9 cellular contexts compared by ENCODE assay signal in the genomic region with DNA sequence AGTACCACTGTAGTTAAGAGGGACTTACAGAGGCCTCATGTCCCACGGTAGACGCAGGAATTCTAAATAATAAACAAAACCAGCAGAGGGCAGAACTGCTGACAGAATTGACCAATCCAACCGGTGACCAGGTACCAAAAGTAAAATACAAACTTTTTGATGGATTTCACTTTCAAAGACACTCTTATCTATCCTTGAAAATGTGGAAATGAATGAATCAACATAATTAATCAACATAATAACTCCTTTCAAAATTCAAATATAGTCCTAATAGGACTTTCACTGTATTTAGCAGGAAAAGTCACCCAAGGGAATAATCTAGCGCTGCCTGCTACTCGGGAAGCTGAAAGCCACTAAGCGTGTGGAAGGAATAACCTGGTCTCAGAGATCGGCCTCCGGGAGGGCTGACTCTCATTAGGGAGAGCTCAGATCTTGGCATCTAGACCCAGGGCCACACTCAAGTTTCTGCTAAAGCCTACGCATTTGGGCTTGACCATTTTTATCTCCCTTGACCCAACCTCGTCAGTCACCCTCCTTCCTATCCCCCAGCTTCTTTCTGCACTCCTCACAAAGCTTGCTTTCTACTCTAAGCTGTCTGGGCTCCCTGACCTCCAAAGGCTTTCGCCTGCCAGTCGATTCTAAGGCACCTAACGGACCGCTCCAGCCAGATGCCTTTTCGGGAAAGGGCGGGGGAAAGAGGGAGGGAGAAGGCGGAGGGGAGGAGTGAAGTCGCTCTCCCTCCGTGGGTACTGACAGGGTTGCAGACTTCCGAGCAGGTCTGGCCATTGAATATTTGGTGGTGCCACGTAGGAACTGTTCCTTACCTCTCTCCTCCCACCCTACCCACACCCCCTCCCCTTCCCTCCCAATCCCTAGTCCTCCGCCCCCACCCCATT. TPM values are rescaled to one million over a fixed set of nuclear protein-coding genes. Genes with fewer than 3 reads are reported as not detected.
DNase-seq lines count a peak whose midpoint lies in the region; ATAC-seq, FAIRE-seq and TF ChIP-seq lines count a peak whose summit lies in the region.
"Had no signal": no experiment of that assay in that cellular context is flagged by ENCODE, and none has a peak within 500 bp of the region (broad histone marks: within the 10 kb centered on the region; RNA-seq: fewer than 3 reads in every experiment).

No MANE protein-coding gene starts in this region.

- H3K36me3 ChIP-seq in GM12878 (ENCODE audit: control insufficient read depth in 2 of 2, insufficient read depth in 2 of 2, low read length in 1 of 2): no peaks in the 10 kb centered on the region
- no peaks in the 10 kb centered on the region for H3K36me3 ChIP-seq in small intestine (ENCODE audit: control insufficient read depth in 2 of 2, insufficient read depth in 2 of 2, low read length in 2 of 2)
- H3K36me3 ChIP-seq: SJCRH30 had no signal

- H4K20me1 ChIP-seq in GM12878 (ENCODE audit: control insufficient read depth, insufficient read depth): no peaks in the 10 kb centered on the region

- ATAC-seq in HG02885 (IDR thresholded peaks at IDR 0.05; ENCODE audit: poor library complexity, unreplicated experiment) (peak; percentile 86), GM12878 (peak; percentile 87)

- H3K4me3 Mint-ChIP-seq in activated naive CD4-positive, alpha-beta T cell treated with anti-CD3 and anti-CD28 coated beads for 36 hours: no peak overlapping the region

- H3K9me3 Mint-ChIP-seq in activated naive CD4-positive, alpha-beta T cell treated with anti-CD3 and anti-CD28 coated beads for 36 hours: no peaks in the 10 kb centered on the region

- intact Hi-C loops in GM12878 (cut with micrococcal nuclease; ENCODE audit: unreplicated experiment): loop anchor here (1.0 to 2.0 kb wide), 2 partner anchors 354 to 409 kb away; no protein-coding TSS in a partner anchor
- intact Hi-C loops in activated naive CD4-positive, alpha-beta T cell treated with anti-CD3 and anti-CD28 coated beads for 36 hours (cut with micrococcal nuclease): loop anchor here (1.0 kb wide), 2 partner anchors 355 to 409 kb away; no protein-coding TSS in a partner anchor

- no TSS peak for BruUV-seq in GM12878 (replicated peaks; lab: Mats Ljungman, UMichigan)

- no peaks in the 10 kb centered on the region for H3K36me3 Mint-ChIP-seq in activated naive CD4-positive, alpha-beta T cell treated with anti-CD3 and anti-CD28 coated beads for 36 hours (ENCODE audit: low read depth)

- SMC1A ChIA-PET in GM12878 (lab: Charles Lee; ENCODE audit: uncharacterized antibody, unreplicated experiment): interaction anchor here (0.9 to 2.1 kb wide), 9 partner anchors 10 to 408 kb away, joined by 3 to 29 read pairs (median 3); no protein-coding TSS in a partner anchor

- no peak overlapping the region for H2AFZ ChIP-seq in GM12878 (ENCODE audit: control insufficient read depth, low read depth, low read length)

- H3K27ac ChIP-seq in GM12878 (ENCODE audit: control insufficient read depth, insufficient read depth): no peak overlapping the region
- no peak overlapping the region for H3K27ac ChIP-seq in small intestine (ENCODE audit: low read depth in 1 of 2, low read length in 1 of 2)
- H3K27ac ChIP-seq: SJCRH30 had no signal

- in situ Hi-C loops in GM12878 (cut with MboI): loop anchor here (5.0 kb wide), 1 partner anchor 406 kb away; no protein-coding TSS in a partner anchor

- FAIRE-seq in GM18507 (lab: Jason Lieb, UNC): no peak
- peak; percentile 49 for FAIRE-seq in GM12878 (lab: Jason Lieb, UNC)
- no peak for FAIRE-seq in small intestine (lab: Jason Lieb, UNC)

- H3K9me3 ChIP-seq in GM12878 (replicated peaks; ENCODE audit: control insufficient read depth, insufficient read depth, low read length): no peaks in the 10 kb centered on the region
- no peaks in the 10 kb centered on the region for H3K9me3 ChIP-seq in small intestine (ENCODE audit: control insufficient read depth, low read depth)
- H3K9me3 ChIP-seq: SJCRH30 had no signal

- H3K4me1 Mint-ChIP-seq in activated naive CD4-positive, alpha-beta T cell treated with anti-CD3 and anti-CD28 coated beads for 36 hours (ENCODE audit: low read depth): peaks cover 9% of the 10 kb centered on the region

- no peaks in the 10 kb centered on the region for H3K79me2 ChIP-seq in GM12878 (ENCODE audit: control insufficient read depth, insufficient read depth, low read length)

- H3K9ac ChIP-seq in GM12878 (ENCODE audit: control insufficient read depth, insufficient read depth, low read length): no peak overlapping the region

- no peak for DNase-seq in AG09319 (ENCODE audit: extremely low read depth, low read depth)
- DNase-seq in GM18507 (ENCODE audit: extremely low spot score, insufficient read length, low read depth): peak; percentile 2
- peak; percentile 21 for DNase-seq in NCI-H2081 treated with DMSO at 0.1 percent for 48 hours (lab: John Stamatoyannopoulos, UW)
- no peak for DNase-seq in GM12878 (ENCODE audit: low read depth, low spot score)
- peak; percentile 57 for DNase-seq in iPS-NIHi7 (ENCODE audit: extremely low spot score)
- peak; percentile 14 for DNase-seq in small intestine
- no peak for DNase-seq in activated naive CD4-positive, alpha-beta T cell treated with anti-CD3 and anti-CD28 coated beads for 36 hours

- RAD21 ChIA-PET in GM12878 (lab: Charles Lee; ENCODE audit: unreplicated experiment): interaction anchor here (5.0 kb wide), 1 partner anchor 355 kb away, joined by 32 read pairs; no protein-coding TSS in a partner anchor

- peaks cover 30% of the 10 kb centered on the region for H3K27me3 Mint-ChIP-seq in activated naive CD4-positive, alpha-beta T cell treated with anti-CD3 and anti-CD28 coated beads for 36 hours (ENCODE audit: low read depth)

- no peaks in the 10 kb centered on the region for H3K4me1 ChIP-seq in GM12878 (ENCODE audit: control insufficient read depth, insufficient read depth, low read length)
- no peaks in the 10 kb centered on the region for H3K4me1 ChIP-seq in small intestine (ENCODE audit: control insufficient read depth in 2 of 2, insufficient read depth in 1 of 2, low read depth in 1 of 2, low read length in 1 of 2)

- H3K4me3 ChIP-seq in GM12878 (no peak overlapping the region), small intestine (ENCODE audit: low read depth in 1 of 2, low read length in 2 of 2) (no peak overlapping the region)
- H3K4me3 ChIP-seq: SJCRH30 had no signal

- no peak for TF ChIP-seq EP300 in GM12878 (IDR thresholded peaks at IDR 0.05; ENCODE audit: borderline replicate concordance in 1 of 2, control insufficient read depth in 1 of 2, low read depth in 2 of 2, low read length in 2 of 2)

- no peak overlapping the region for H3K27ac Mint-ChIP-seq in activated naive CD4-positive, alpha-beta T cell treated with anti-CD3 and anti-CD28 coated beads for 36 hours

- H3K27me3 ChIP-seq in GM12878 (replicated peaks in 1 of 2; ENCODE audit: control insufficient read depth in 2 of 2, insufficient read depth in 2 of 2, low read length in 1 of 2) (peaks cover 0 to 9% of the 10 kb centered on the region in 2 experiments; a peak in 2 of 4 replicates), small intestine (ENCODE audit: control insufficient read depth in 2 of 2, insufficient read depth in 2 of 2, low read length in 2 of 2) (no peaks in the 10 kb centered on the region)
- H3K27me3 ChIP-seq: SJCRH30 had no signal

- CTCF ChIA-PET in GM12878 (lab: Yijun Ruan, JAX): interaction anchor here (0.7 to 6.0 kb wide), 12 partner anchors 10 to 422 kb away, joined by 3 to 82 read pairs (median 4); no protein-coding TSS in a partner anchor
- CTCF ChIA-PET in activated naive CD4-positive, alpha-beta T cell treated with anti-CD3 and anti-CD28 coated beads for 36 hours (lab: Charles Lee): interaction anchor here (1.3 to 1.9 kb wide), 3 partner anchors 341 to 408 kb away, joined by 3 to 11 read pairs (median 4); no protein-coding TSS in a partner anchor

- POLR2A ChIA-PET in GM12878 (lab: Charles Lee): no interaction called here

- WGBS in GM12878 (ENCODE audit: insufficient coverage, insufficient replicate concordance, low lambda C conversion rate, missing lambda C conversion rate): 6% methylated on average over 19 of the region's 22 CpGs
- WGBS in small intestine, 3 donors: 3 to 6% (median 5%) methylated on average over 22 of the region's 22 CpGs

- peak overlapping the region; percentile 21 for H3K4me2 ChIP-seq in GM12878 (ENCODE audit: control insufficient read depth, insufficient read depth)

- TF ChIP-seq RAD21 in GM12878 (IDR thresholded peaks at IDR 0.05; ENCODE audit: insufficient read depth, low read depth, low read length): peak; percentile 45

- TF ChIP-seq POLR2A in GM12878 (IDR thresholded peaks at IDR 0.05; ENCODE audit: low read depth, low read length): no peak

- peak; percentile 46 for TF ChIP-seq CTCF in AG09319 (IDR thresholded peaks at IDR 0.05; ENCODE audit: low read depth, low read length)
- TF ChIP-seq CTCF in GM12878 (IDR thresholded peaks at IDR 0.05 in 2 of 3, conservative IDR thresholded peaks at IDR 0.05 in 1 of 3; ENCODE audit: control insufficient read depth in 2 of 3, extremely low read depth in 1 of 3, insufficient read depth in 1 of 3, low read depth in 3 of 3, low read length in 3 of 3): peak; percentile 31 to 45 (median 34); a peak in 3 of 6 replicates

TF ChIP-seq in GM12878, 131 proteins besides CTCF, POLR2A, EP300 and RAD21:
- TF ChIP-seq MTA2 (IDR thresholded peaks at IDR 0.05; ENCODE audit: low read depth) (no peak), SMC3 (IDR thresholded peaks at IDR 0.05; ENCODE audit: borderline replicate concordance, low read length) (peak; percentile 61; the same call in 1 of the 2 replicates)

RNA-seq across cellular contexts. Expression of a gene that starts 1.6 kb away (rescaled TPM):
- not detected in 2 replicates for total RNA-seq in GM12878 (2013; cell fraction: nucleolus; rRNA removed)
- total RNA-seq in GM12878 (2014; rRNA removed): not detected in 2 replicates
- total RNA-seq in GM12878 (2014; rRNA removed; fragmentation: Illumina TruSeq; extraction: Trizol): not detected in 2 replicates
- not detected in 2 replicates for total RNA-seq in GM12878 (2021)
- polyA plus RNA-seq in GM12878 (2011; ENCODE audit: low read depth): not detected
- polyA plus RNA-seq in GM12878 (2011; rRNA removed): not detected in 2 replicates
- polyA plus RNA-seq in GM12878 (2011; cell fraction: cytosol; rRNA removed): not detected in 2 replicates
- polyA plus RNA-seq in GM12878 (2011; cell fraction: nucleus; rRNA removed): not detected in 2 replicates
- polyA plus RNA-seq in GM12878 (2012): 0.09 TPM in 1 of 2 replicates, not detected in the other
- polyA plus RNA-seq in GM12878 (2014; fragmentation: Illumina TruSeq; extraction: Trizol): not detected in 2 replicates
- polyA plus RNA-seq in GM12878 (2014; fragmentation: Nextera tagmentation; extraction: Ambion mirVana): not detected
- 0.09 TPM in 1 of 2 replicates, not detected in the other for polyA plus RNA-seq in GM12878 (2014; rRNA removed)
- under 1 TPM in 1 of 2 experiments, not detected in 1; 0.11 TPM for polyA plus RNA-seq in GM12878 (2016; fragmentation: Nextera tagmentation; extraction: Ambion mirVana)
- not detected in 2 replicates for polyA minus RNA-seq in GM12878 (2011; rRNA and poly(A)+ RNA removed)
- not detected in 2 replicates for polyA minus RNA-seq in GM12878 (2011; cell fraction: cytosol; rRNA and poly(A)+ RNA removed)
- polyA minus RNA-seq in GM12878 (2011; cell fraction: nucleus; rRNA and poly(A)+ RNA removed): not detected in 2 replicates
- polyA plus RNA-seq in small intestine: under 1 TPM in 1 of 3 donors, not detected in 2; 0.03 TPM
- not detected for total RNA-seq in activated naive CD4-positive, alpha-beta T cell treated with anti-CD3 and anti-CD28 coated beads for 36 hours
- total RNA-seq: SJCRH30 had no signal

Comparison
In these comparisons a context has a peak if more than half of its experiments do, and no peak if none do; other contexts are left out.
1. DNase-seq: peak in GM18507 (single experiment), NCI-H2081 treated with DMSO at 0.1 percent for 48 hours (single experiment), iPS-NIHi7 (single experiment) and small intestine (single experiment); none in AG09319 (single experiment), GM12878 (single experiment) and activated naive CD4-positive, alpha-beta T cell treated with anti-CD3 and anti-CD28 coated beads for 36 hours (single experiment).